8 cellular contexts compared by ENCODE assay signal in the genomic region with DNA sequence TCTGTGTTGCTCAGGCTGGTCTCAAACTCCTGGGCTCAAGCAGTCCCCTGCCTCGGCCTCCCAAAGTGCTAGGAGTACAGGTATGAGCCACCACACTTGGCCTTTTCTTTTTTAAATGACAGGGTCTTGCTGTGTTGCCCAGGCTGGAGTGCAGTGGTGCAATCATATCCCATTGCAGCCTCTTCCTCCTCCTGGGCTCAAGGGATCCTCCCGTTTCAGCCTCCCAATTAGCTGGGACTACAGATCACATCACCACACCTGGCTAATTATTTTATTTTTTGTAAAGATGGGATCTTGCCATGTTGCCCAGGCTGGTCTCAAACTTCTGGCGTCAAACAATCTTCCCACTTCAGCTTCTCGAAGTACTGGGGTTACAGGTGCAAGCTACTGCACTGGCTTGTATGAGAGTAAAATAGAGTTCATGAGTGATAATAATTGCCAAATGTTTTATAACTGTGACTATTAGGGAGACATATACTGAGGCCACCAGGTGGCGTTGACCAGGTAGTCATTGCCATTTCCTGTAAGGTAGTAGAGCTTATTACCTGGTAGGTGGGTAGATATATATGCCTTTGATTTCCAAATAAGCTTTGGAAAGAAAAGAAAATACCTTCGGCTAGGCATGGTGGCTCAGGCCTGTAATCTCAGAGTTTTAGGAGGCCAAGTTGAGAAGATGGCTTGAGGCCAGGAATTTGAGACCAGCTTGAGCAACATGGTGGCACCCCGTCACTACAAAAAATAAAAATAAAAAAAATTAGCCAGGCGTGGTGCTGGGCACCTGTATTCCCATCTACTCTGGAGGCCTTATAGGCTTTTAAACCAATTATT.
DNase-seq lines count a peak whose midpoint lies in the region; ATAC-seq lines count a peak whose summit lies in the region.

No MANE protein-coding gene starts in this region.

- H3K4me3 ChIP-seq in GM08714 (ENCODE audit: low read length): peak overlapping the region; percentile 58; the same call in 1 of the 2 replicates

- DNase-seq in OCI-M1 (lab: John Stamatoyannopoulos, UW): peak; percentile 26
- peak; percentile 29 for DNase-seq in kidney glomerular epithelial cell (lab: John Stamatoyannopoulos, UW)

- ATAC-seq in GM21447 (IDR thresholded peaks at IDR 0.05; ENCODE audit: unreplicated experiment): peak; percentile 18
- ATAC-seq in HG03521 (IDR thresholded peaks at IDR 0.05; ENCODE audit: unreplicated experiment): no peak
- ATAC-seq in GM18868 (IDR thresholded peaks at IDR 0.05; ENCODE audit: unreplicated experiment): no peak
- ATAC-seq in GM21528 (IDR thresholded peaks at IDR 0.05; ENCODE audit: low FRiP score, unreplicated experiment): no peak
- ATAC-seq in GM19351 (IDR thresholded peaks at IDR 0.05; ENCODE audit: unreplicated experiment): no peak
